In the genomic region with DNA sequence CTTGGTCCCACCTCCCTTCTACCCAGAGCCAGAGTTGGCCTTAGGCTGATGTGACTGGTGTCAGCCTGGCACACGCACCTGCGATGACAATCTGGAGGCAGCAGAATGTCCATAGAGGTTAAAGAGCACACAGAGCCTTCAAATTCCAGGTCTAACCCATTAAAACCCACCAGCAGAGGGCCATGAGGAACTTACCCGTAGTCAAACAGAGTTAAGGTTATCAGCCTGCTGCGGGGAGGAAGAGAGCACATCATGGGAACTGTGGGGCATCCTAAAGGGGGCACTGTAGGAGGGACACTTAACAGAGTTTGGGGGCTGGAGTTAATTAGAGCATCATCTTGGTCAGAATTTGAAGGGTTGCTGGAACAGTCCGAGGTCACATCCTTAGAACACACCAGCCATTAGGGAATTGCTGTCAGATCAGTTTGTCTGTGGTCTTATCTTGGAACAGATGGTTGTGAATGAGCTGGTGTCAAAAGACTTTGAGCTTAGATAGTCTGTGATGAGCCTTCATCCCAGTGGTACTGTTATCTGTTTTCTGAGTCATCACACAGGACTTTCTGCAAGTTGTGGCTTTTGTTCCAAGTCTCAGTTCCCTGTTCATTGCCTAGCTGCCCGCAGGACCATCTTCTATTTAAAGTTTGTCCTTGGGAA, we compare ENCODE assay signal across 11 cellular contexts.
A peak's percentile ranks its signal among the peaks of the same experiment; 100 is the strongest.
DNase-seq lines count a peak whose midpoint lies in the region; TF ChIP-seq lines count a peak whose summit lies in the region.
"Had no signal": no experiment of that assay in that cellular context is flagged by ENCODE, and none has a peak within 500 bp of the region (broad histone marks: within the 10 kb centered on the region; RNA-seq: fewer than 3 reads in every experiment).

No MANE protein-coding gene starts in this region.

- peaks cover 3% of the 10 kb centered on the region for H3K27me3 Mint-ChIP-seq in brain
- H3K27me3 Mint-ChIP-seq in neural progenitor cell (ENCODE audit: insufficient read depth, low read depth) = peaks cover 3% of the 10 kb centered on the region

- H3K27ac ChIP-seq in neural progenitor cell = no peak overlapping the region
- H3K27ac ChIP-seq: VCaP had no signal

- H3K4me3 Mint-ChIP-seq in brain = no peak overlapping the region
- no peak overlapping the region for H3K4me3 Mint-ChIP-seq in neural progenitor cell

- H2AFZ ChIP-seq in neural progenitor cell (replicated peaks) = no peak overlapping the region

- H3K27me3 ChIP-seq in neural progenitor cell = no peaks in the 10 kb centered on the region

- H3K4me2 ChIP-seq in neural progenitor cell = no peak overlapping the region

- H3K9me3 Mint-ChIP-seq in brain (no peaks in the 10 kb centered on the region), neural progenitor cell (no peaks in the 10 kb centered on the region)
- H3K9me3 Mint-ChIP-seq: nephron had no signal

- H3K36me3 ChIP-seq in neural progenitor cell = no peaks in the 10 kb centered on the region

- H3K4me1 Mint-ChIP-seq in brain = peaks cover 80% of the 10 kb centered on the region
- H3K4me1 Mint-ChIP-seq in neural progenitor cell = peaks cover 48% of the 10 kb centered on the region

- peaks cover 81% of the 10 kb centered on the region for H4K20me1 ChIP-seq in neural progenitor cell (ENCODE audit: low read depth)

- H3K79me2 ChIP-seq in neural progenitor cell (ENCODE audit: low read depth) = no peaks in the 10 kb centered on the region

- DNase-seq in Kasumi-1 (lab: John Stamatoyannopoulos, UW) (peak; percentile 13 to 45), neural progenitor cell (ENCODE audit: low spot score) (peak; percentile 47), foreskin melanocyte (no peak), mesenteric fat pad (ENCODE audit: low spot score) (no peak), EL (no peak)
- DNase-seq: GDM1, substantia nigra had no signal

- H3K36me3 Mint-ChIP-seq in brain (peaks cover 4% of the 10 kb centered on the region), neural progenitor cell (peaks cover 8% of the 10 kb centered on the region)

- no peaks in the 10 kb centered on the region for H3F3A ChIP-seq in neural progenitor cell (ENCODE audit: low read depth)

- H3K27ac Mint-ChIP-seq in brain = peak overlapping the region in 3 of 5 experiments; percentile 68 to 94 (median 77)
- no peak overlapping the region for H3K27ac Mint-ChIP-seq in neural progenitor cell

- H3K9me3 ChIP-seq in neural progenitor cell (ENCODE audit: low read depth) = no peaks in the 10 kb centered on the region

- TF ChIP-seq CTCF in GM12872 (IDR thresholded peaks at IDR 0.05; ENCODE audit: insufficient read depth, low read depth, low read length) (0 out of 3 replicates have a peak, but pooled peaks have one; percentile 18), brain (conservative IDR thresholded peaks at IDR 0.05) (no peak), neural progenitor cell (IDR thresholded peaks at IDR 0.05) (peak; percentile 42)

- H3K4me3 ChIP-seq in neural progenitor cell = no peak overlapping the region

- H3K9ac ChIP-seq in neural progenitor cell = no peak overlapping the region

- H3K4me1 ChIP-seq in neural progenitor cell = peaks cover 22% of the 10 kb centered on the region

Comparison
In these comparisons a context has a peak if more than half of its experiments do, and no peak if none do; other contexts are left out.
1. CTCF ChIP-seq: peak in GM12872 (single experiment) and neural progenitor cell (single experiment); none in brain (0 of 2).
2. DNase-seq: peak in Kasumi-1 (2 of 2) and neural progenitor cell (single experiment); none in foreskin melanocyte (single experiment), mesenteric fat pad (single experiment) and EL (single experiment).